9 cellular contexts compared by ENCODE assay signal in the genomic region with DNA sequence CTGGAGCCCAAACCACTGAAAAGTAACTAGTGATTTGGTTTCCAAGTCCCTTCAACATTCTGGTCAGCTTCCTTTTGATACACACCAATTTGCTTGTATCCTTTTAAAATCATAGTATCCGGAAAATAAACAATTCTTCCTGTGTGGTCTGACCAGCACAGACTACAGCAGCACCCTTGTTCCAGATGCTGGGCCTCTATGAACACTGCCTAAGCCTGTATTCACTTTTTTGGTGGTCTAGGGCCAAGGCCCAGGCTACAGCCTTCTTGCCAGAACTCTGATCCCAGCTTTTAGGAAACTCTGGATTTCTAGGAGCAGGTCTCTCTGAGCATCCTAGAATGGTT. TPM values are rescaled to one million over a fixed set of nuclear protein-coding genes. Genes with fewer than 3 reads are reported as not detected.
DNase-seq lines count a peak whose midpoint lies in the region; ATAC-seq and TF ChIP-seq lines count a peak whose summit lies in the region.
"Had no signal": no experiment of that assay in that cellular context is flagged by ENCODE, and none has a peak within 500 bp of the region (broad histone marks: within the 10 kb centered on the region; RNA-seq: fewer than 3 reads in every experiment).

No MANE protein-coding gene starts in this region.

- no peaks in the 10 kb centered on the region for H3K36me3 ChIP-seq in HUES64 (ENCODE audit: insufficient read depth, low read length)
- no peaks in the 10 kb centered on the region for H3K36me3 ChIP-seq in naive thymus-derived CD4-positive, alpha-beta T cell (ENCODE audit: control insufficient read depth in 2 of 3, insufficient read depth in 3 of 3, low read length in 3 of 3)

- no peak for ATAC-seq in naive thymus-derived CD4-positive, alpha-beta T cell

- H3K27me3 Mint-ChIP-seq in naive thymus-derived CD4-positive, alpha-beta T cell: peaks cover 61 to 66% (median 64%) of the 10 kb centered on the region in 5 donors

- intact Hi-C loops in naive thymus-derived CD4-positive, alpha-beta T cell (cut with micrococcal nuclease): no loop called here

- POLR2A ChIA-PET in naive thymus-derived CD4-positive, alpha-beta T cell (lab: Charles Lee): no interaction called here

- no peaks in the 10 kb centered on the region for H3K36me3 Mint-ChIP-seq in naive thymus-derived CD4-positive, alpha-beta T cell

- CTCF ChIA-PET in naive thymus-derived CD4-positive, alpha-beta T cell (lab: Charles Lee): no interaction called here

- H3K9me3 Mint-ChIP-seq in naive thymus-derived CD4-positive, alpha-beta T cell: peaks cover 0 to 8% (median 0%) of the 10 kb centered on the region in 11 donors

- no peak overlapping the region for H3K27ac ChIP-seq in HUES64 (ENCODE audit: low read depth, low read length)
- no peak overlapping the region for H3K27ac ChIP-seq in naive thymus-derived CD4-positive, alpha-beta T cell (ENCODE audit: low read depth, low read length)

- H3K4me1 Mint-ChIP-seq in naive thymus-derived CD4-positive, alpha-beta T cell: peaks cover 5 to 11% (median 7%) of the 10 kb centered on the region in 7 donors

- no peaks in the 10 kb centered on the region for H3K9me3 ChIP-seq in HUES64 (ENCODE audit: insufficient read depth, low read depth, low read length)
- no peaks in the 10 kb centered on the region for H3K9me3 ChIP-seq in naive thymus-derived CD4-positive, alpha-beta T cell (ENCODE audit: control insufficient read depth in 2 of 3, low read length in 3 of 3)

- TF ChIP-seq CTCF in choroid plexus epithelial cell (conservative IDR thresholded peaks at IDR 0.05; ENCODE audit: low read depth, low read length): no peak

- peak overlapping the region in 9 of 10 donors; percentile 49 to 77 (median 64) for H3K4me3 Mint-ChIP-seq in naive thymus-derived CD4-positive, alpha-beta T cell

- DNase-seq in AG08396 (ENCODE audit: low spot score) (peak; percentile 32), choroid plexus epithelial cell (ENCODE audit: low read depth) (peak; percentile 21), NCI-H187 treated with DMSO at 0.1 percent for 48 hours (lab: John Stamatoyannopoulos, UW) (no peak), amniotic stem cell (lab: John Stamatoyannopoulos, UW) (no peak), OCI-M2 (lab: John Stamatoyannopoulos, UW; ENCODE audit: unreplicated experiment) (no peak), NCI-H526 treated with DMSO at 0.1 percent for 48 hours (lab: John Stamatoyannopoulos, UW) (no peak)
- no peak for DNase-seq in naive thymus-derived CD4-positive, alpha-beta T cell
- DNase-seq: activated CD4-positive, alpha-beta T cell treated with anti-CD3 and anti-CD28 coated beads for 1 hour had no signal

- no peak overlapping the region for H3K27ac Mint-ChIP-seq in naive thymus-derived CD4-positive, alpha-beta T cell

- H3K4me1 ChIP-seq in HUES64 (ENCODE audit: insufficient read depth, low read length): peaks cover 20% of the 10 kb centered on the region
- no peaks in the 10 kb centered on the region for H3K4me1 ChIP-seq in naive thymus-derived CD4-positive, alpha-beta T cell (ENCODE audit: control insufficient read depth in 2 of 2, insufficient read depth in 2 of 2, low read length in 2 of 2)

- H3K27me3 ChIP-seq in HUES64 (ENCODE audit: insufficient read depth, low read length): peaks cover 38% of the 10 kb centered on the region
- H3K27me3 ChIP-seq in naive thymus-derived CD4-positive, alpha-beta T cell (ENCODE audit: control insufficient read depth in 2 of 2, insufficient read depth in 2 of 2, low read length in 2 of 2): peaks cover 0 to 4% of the 10 kb centered on the region in 2 donors

- 81% methylated on average over 1 of the region's 1 CpG for WGBS in HUES64

- H3K4me3 ChIP-seq in HUES64 (ENCODE audit: low read length) (peak overlapping the region; percentile 75), choroid plexus epithelial cell (ENCODE audit: low read depth, low read length) (peak overlapping the region; percentile 80)
- H3K4me3 ChIP-seq in naive thymus-derived CD4-positive, alpha-beta T cell (ENCODE audit: low read length): no peak overlapping the region

- H3K9ac ChIP-seq in HUES64 (ENCODE audit: low read depth, low read length): no peak overlapping the region

RNA-seq across cellular contexts. Expression of a gene that starts 0.8 kb away (rescaled TPM):
- 15.5 TPM for polyA plus RNA-seq in HUES64 (2013, experiment 1 of 2)
- 16.7 TPM for polyA plus RNA-seq in HUES64 (2013, experiment 2 of 2)
- total RNA-seq in naive thymus-derived CD4-positive, alpha-beta T cell: under 1 TPM in 1 of 5 experiments, not detected in 4; 0.08 TPM
- polyA plus RNA-seq in naive thymus-derived CD4-positive, alpha-beta T cell: not detected

Comparison
In these comparisons a context has a peak if more than half of its experiments do, and no peak if none do; other contexts are left out.
1. DNase-seq: peak in AG08396 (single experiment) and choroid plexus epithelial cell (single experiment); none in naive thymus-derived CD4-positive, alpha-beta T cell (0 of 9), NCI-H187 treated with DMSO at 0.1 percent for 48 hours (single experiment), amniotic stem cell (single experiment), OCI-M2 (single experiment) and NCI-H526 treated with DMSO at 0.1 percent for 48 hours (single experiment).